17 cellular contexts compared by ENCODE assay signal in the genomic region with DNA sequence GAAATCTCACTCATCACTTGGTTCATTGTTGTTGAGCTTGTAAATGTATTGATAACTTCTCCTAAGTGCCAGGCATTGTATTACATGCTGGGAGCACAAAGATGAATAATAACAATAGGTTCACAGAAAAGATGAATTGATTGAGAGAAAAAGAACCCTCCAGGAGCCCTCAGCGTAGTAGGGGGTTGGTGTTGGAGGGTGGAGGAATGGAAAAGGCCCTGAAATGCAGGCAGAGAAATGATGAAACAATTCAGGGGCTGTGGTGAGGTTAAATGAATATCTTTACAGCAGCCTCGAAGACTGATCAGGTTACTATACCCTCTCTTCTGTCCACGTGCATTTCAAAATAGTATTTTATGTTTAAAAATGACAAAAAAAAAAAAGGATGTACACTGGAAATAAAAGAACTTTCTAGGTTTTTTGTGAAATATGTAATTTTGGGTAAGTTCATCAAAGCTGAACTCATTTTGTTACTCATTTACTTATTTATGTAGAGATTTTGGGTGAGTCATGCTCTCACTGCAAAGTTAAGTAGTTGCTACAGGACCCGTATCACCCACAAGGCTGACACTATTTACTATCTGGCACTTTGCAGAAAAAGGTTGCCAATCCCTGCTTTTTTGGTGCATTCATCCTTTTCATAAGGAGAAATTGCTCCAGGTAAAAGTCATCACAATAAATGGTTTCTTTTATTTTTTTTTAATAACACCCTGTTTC.
"Had no signal": no experiment of that assay in that cellular context is flagged by ENCODE, and none has a peak within 500 bp of the region (broad histone marks: within the 10 kb centered on the region; RNA-seq: fewer than 3 reads in every experiment).

No MANE protein-coding gene starts in this region.

- H3K4me1 Mint-ChIP-seq: activated naive CD4-positive, alpha-beta T cell treated with anti-CD3 and anti-CD28 coated beads, Interleukin-2, amount 10 ng/mL, durations not matched to agents 7 days and 5 days had no signal

- H3K36me3 Mint-ChIP-seq: activated naive CD4-positive, alpha-beta T cell treated with anti-CD3 and anti-CD28 coated beads, Interleukin-2, amount 10 ng/mL, durations not matched to agents 7 days and 5 days had no signal

- H3K4me3 Mint-ChIP-seq: activated naive CD4-positive, alpha-beta T cell treated with anti-CD3 and anti-CD28 coated beads, Interleukin-2, amount 10 ng/mL, durations not matched to agents 7 days and 5 days; endodermal cell; naive thymus-derived CD8-positive, alpha-beta T cell; T-helper 2 cell treated with Interferon-gamma antibody and Interleukin-4, amounts not matched to agents 5 μg/mL and 100 μg/mL, for 36 hours had no signal

- H3K27me3 Mint-ChIP-seq: naive thymus-derived CD8-positive, alpha-beta T cell had no signal

- H3K4me1 ChIP-seq: ascending aorta, left ventricle myocardium inferior, right atrium auricular region had no signal

- H3K9me3 ChIP-seq: ascending aorta, left ventricle myocardium inferior, mucosa of descending colon, right atrium auricular region had no signal

- ATAC-seq: mucosa of descending colon; naive thymus-derived CD8-positive, alpha-beta T cell had no signal

- H3K27me3 ChIP-seq: ascending aorta, right atrium auricular region had no signal

- DNase-seq: activated CD4-positive, alpha-beta T cell treated with anti-CD3 and anti-CD28 coated beads, Interleukin-2, amount 50 U/mL, for 1 hour; activated naive CD4-positive, alpha-beta T cell treated with anti-CD3 and anti-CD28 coated beads, Interleukin-2, amount 10 ng/mL, durations not matched to agents 7 days and 5 days; activated T-cell treated with anti-CD3 and anti-CD28 coated beads for 4 hours; dermis blood vessel endothelial cell; endodermal cell; islet precursor cell; left ventricle myocardium inferior; mucosa of descending colon; naive thymus-derived CD8-positive, alpha-beta T cell; nucleus accumbens; posterior cingulate gyrus; stimulated activated CD4-positive, alpha-beta T cell treated with anti-CD3 and anti-CD28 coated beads, Interleukin-15, amount 100 ng/mL, for 24 hours; stimulated activated CD4-positive, alpha-beta T cell treated with anti-CD3 and anti-CD28 coated beads, Interleukin-4, amount 100 ng/mL, for 1 hour; stimulated activated naive CD4-positive, alpha-beta T cell treated with Interleukin-2 at 50 U/mL for 16 hours had no signal

- H3K27ac Mint-ChIP-seq: activated naive CD4-positive, alpha-beta T cell treated with anti-CD3 and anti-CD28 coated beads, Interleukin-2, amount 10 ng/mL, durations not matched to agents 7 days and 5 days; naive thymus-derived CD8-positive, alpha-beta T cell; T-helper 2 cell treated with Interferon-gamma antibody and Interleukin-4, amounts not matched to agents 5 μg/mL and 100 μg/mL, for 36 hours had no signal

- H3K36me3 ChIP-seq: ascending aorta, left ventricle myocardium inferior, right atrium auricular region had no signal

- H3K27ac ChIP-seq: ascending aorta, left ventricle myocardium inferior, right atrium auricular region had no signal

- H3K4me3 ChIP-seq: ascending aorta, left ventricle myocardium inferior, mucosa of descending colon, right atrium auricular region had no signal
